8 cellular contexts compared by ENCODE assay signal in genomic region chr3:71304261-71304646, GRCh38.
A peak's percentile ranks its signal among the peaks of the same experiment; 100 is the strongest.
DNase-seq lines count a peak whose midpoint lies in the region; ATAC-seq and TF ChIP-seq lines count a peak whose summit lies in the region.

No MANE protein-coding gene starts in this region.

- peak overlapping the region; percentile 92 for H3K4me2 ChIP-seq in mammary epithelial cell (ENCODE audit: insufficient read depth, low read depth, low read length)

- TF ChIP-seq CTCF in mammary epithelial cell (conservative IDR thresholded peaks at IDR 0.05 in 1 of 2, IDR thresholded peaks at IDR 0.05 in 1 of 2; ENCODE audit: extremely low read depth in 1 of 2, insufficient read depth in 1 of 2, low read depth in 1 of 2, low read length in 2 of 2) (no peak), upper lobe of right lung (IDR thresholded peaks at IDR 0.05) (no peak)

- BruUV-seq in mammary epithelial cell (replicated peaks; lab: Mats Ljungman, UMichigan): TSS peak; percentile 67

- H3K27me3 ChIP-seq in mammary epithelial cell (ENCODE audit: insufficient read depth, low read length) (no peaks in the 10 kb centered on the region), muscle layer of colon (ENCODE audit: control insufficient read depth in 1 of 2, insufficient read depth in 2 of 2, low read length in 2 of 2) (no peaks in the 10 kb centered on the region), upper lobe of right lung (no peaks in the 10 kb centered on the region)

- peak overlapping the region; percentile 99 for H3K27ac Mint-ChIP-seq in stimulated activated naive CD8-positive, alpha-beta T cell treated with anti-CD3 and anti-CD28 coated beads, Interleukin-15, Interleukin-2, amounts not matched to agents 100 ng/mL and 50 ng/mL, for 24 hours

- H2AFZ ChIP-seq in mammary epithelial cell (ENCODE audit: low read depth, low read length): peak overlapping the region; percentile 69

- H3K9ac ChIP-seq in mammary epithelial cell (ENCODE audit: insufficient read depth, low read length) (no peak overlapping the region), muscle layer of colon (ENCODE audit: low read length) (no peak overlapping the region)

- no peak overlapping the region for H3K27ac ChIP-seq in mammary epithelial cell (ENCODE audit: insufficient read depth, low read depth, low read length)
- peak overlapping the region; percentile 92 for H3K27ac ChIP-seq in muscle layer of colon (ENCODE audit: low read depth, low read length)
- peak overlapping the region; percentile 44 for H3K27ac ChIP-seq in upper lobe of right lung

- H3K79me2 ChIP-seq in mammary epithelial cell (ENCODE audit: insufficient read depth, low read length): peaks cover 5% of the 10 kb centered on the region

- no peaks in the 10 kb centered on the region for H4K20me1 ChIP-seq in mammary epithelial cell (ENCODE audit: insufficient read depth, low read length)

- H3K9me3 ChIP-seq in mammary epithelial cell (replicated peaks; ENCODE audit: insufficient read depth, low read length): no peaks in the 10 kb centered on the region
- no peaks in the 10 kb centered on the region for H3K9me3 ChIP-seq in muscle layer of colon (ENCODE audit: low read length)
- no peaks in the 10 kb centered on the region for H3K9me3 ChIP-seq in upper lobe of right lung

- in situ Hi-C loops in mammary epithelial cell (cut with MboI; ENCODE audit: low sequenced_read_pairs in 2 of 2): loop anchor here in 1 of 2 donors (10.0 kb wide), 1 partner anchor 299 kb away; no protein-coding TSS in a partner anchor

- H3K4me3 ChIP-seq in mammary epithelial cell (replicated peaks in 1 of 3; ENCODE audit: insufficient read depth in 1 of 3, low read depth in 2 of 3, low read length in 3 of 3) (peak overlapping the region in 1 of 3 experiments; percentile 51), muscle layer of colon (ENCODE audit: low read depth in 1 of 2, low read length in 2 of 2) (no peak overlapping the region), upper lobe of right lung (peak overlapping the region; percentile 49)

- no peak for ATAC-seq in stimulated activated naive CD8-positive, alpha-beta T cell treated with anti-CD3 and anti-CD28 coated beads, Interleukin-15, Interleukin-2, amounts not matched to agents 100 U/mL and 50 U/mL, for 24 hours
- ATAC-seq in upper lobe of right lung: no peak
- no peak for ATAC-seq in HG03354 (IDR thresholded peaks at IDR 0.05; ENCODE audit: poor library complexity, severe bottlenecking, unreplicated experiment)

- H3K4me3 Mint-ChIP-seq in stimulated activated naive CD8-positive, alpha-beta T cell treated with anti-CD3 and anti-CD28 coated beads, Interleukin-15, Interleukin-2, amounts not matched to agents 100 ng/mL and 50 ng/mL, for 24 hours: peak overlapping the region; percentile 89

- H3K36me3 ChIP-seq in mammary epithelial cell (ENCODE audit: insufficient read depth, low read length): no peaks in the 10 kb centered on the region
- no peaks in the 10 kb centered on the region for H3K36me3 ChIP-seq in muscle layer of colon (ENCODE audit: insufficient read depth, low read length)
- H3K36me3 ChIP-seq in upper lobe of right lung: no peaks in the 10 kb centered on the region

- 36% methylated on average over 3 of the region's 3 CpGs for WGBS in mammary epithelial cell (ENCODE audit: low coverage, missing lambda C conversion rate)

- intact Hi-C loops in mammary epithelial cell (cut with micrococcal nuclease): loop anchor here (1.0 to 5.0 kb wide), 4 partner anchors 234 to 752 kb away; no protein-coding TSS in a partner anchor
- intact Hi-C loops in upper lobe of right lung (cut with DNase I): no loop called here

- CTCF ChIA-PET in mammary epithelial cell (lab: Charles Lee; ENCODE audit: low non-redundant PET): interaction anchor here (0.6 kb wide), 1 partner anchor 255 kb away, joined by 7 read pairs; no protein-coding TSS in a partner anchor

- H3K9me3 Mint-ChIP-seq in stimulated activated naive CD8-positive, alpha-beta T cell treated with anti-CD3 and anti-CD28 coated beads, Interleukin-15, Interleukin-2, amounts not matched to agents 100 ng/mL and 50 ng/mL, for 24 hours: no peaks in the 10 kb centered on the region

- H3K4me1 ChIP-seq in mammary epithelial cell (ENCODE audit: insufficient read depth, low read length) (peaks cover 10% of the 10 kb centered on the region), muscle layer of colon (ENCODE audit: insufficient read depth, low read length) (peaks cover 55% of the 10 kb centered on the region), upper lobe of right lung (peaks cover 3% of the 10 kb centered on the region)

- H3K36me3 Mint-ChIP-seq in stimulated activated naive CD8-positive, alpha-beta T cell treated with anti-CD3 and anti-CD28 coated beads, Interleukin-15, Interleukin-2, amounts not matched to agents 100 ng/mL and 50 ng/mL, for 24 hours (ENCODE audit: low read depth): peaks cover 23% of the 10 kb centered on the region

- no peak for DNase-seq in stimulated activated naive CD8-positive, alpha-beta T cell treated with anti-CD3 and anti-CD28 coated beads, Interleukin-15, Interleukin-2, amounts not matched to agents 100 U/mL and 50 U/mL, for 24 hours
- DNase-seq in mammary epithelial cell (no peak), upper lobe of right lung (no peak), SKM-1 treated with dmso at 0.1 percent for 144 hours (lab: John Stamatoyannopoulos, UW; ENCODE audit: unreplicated experiment) (no peak), hepatic stellate cell (ENCODE audit: low spot score) (no peak)

- no peaks in the 10 kb centered on the region for H3K27me3 Mint-ChIP-seq in stimulated activated naive CD8-positive, alpha-beta T cell treated with anti-CD3 and anti-CD28 coated beads, Interleukin-15, Interleukin-2, amounts not matched to agents 100 ng/mL and 50 ng/mL, for 24 hours

- dilution Hi-C loops in mammary epithelial cell (cut with HindIII; ENCODE audit: low sequenced_read_pairs): no loop called here

- peaks cover 91% of the 10 kb centered on the region for H3K4me1 Mint-ChIP-seq in stimulated activated naive CD8-positive, alpha-beta T cell treated with anti-CD3 and anti-CD28 coated beads, Interleukin-15, Interleukin-2, amounts not matched to agents 100 ng/mL and 50 ng/mL, for 24 hours (ENCODE audit: low read depth)
